24 cellular contexts compared by ENCODE assay signal in genomic region chr17:57389474-57389873, GRCh38.
"Had no signal": no experiment of that assay in that cellular context is flagged by ENCODE, and none has a peak within 500 bp of the region (broad histone marks: within the 10 kb centered on the region; RNA-seq: fewer than 3 reads in every experiment).

No MANE protein-coding gene starts in this region.

- H3K36me3 ChIP-seq: gastroesophageal sphincter had no signal

- ATAC-seq: effector memory CD8-positive, alpha-beta T cell; gastroesophageal sphincter; left colon; left ventricle myocardium superior; natural killer cell treated with Interleukin-12 subunit alpha and Interleukin-12 subunit beta and Interleukin-15 and Interleukin-18, amount 100 ng/mL, for 72 hours; psoas muscle; sciatic nerve; stimulated activated naive B cell treated with anti-CD40 and anti-IgM and Interleukin-4, amounts not matched to agents 10 μg/mL and 1 μg/mL and 100 μg/mL, for 72 hours; stimulated activated naive CD8-positive, alpha-beta T cell treated with anti-CD3 and anti-CD28 coated beads, Interleukin-15, amount 100 ng/mL, for 72 hours had no signal

- DNase-seq: effector memory CD8-positive, alpha-beta T cell; esophagus squamous epithelium; foreskin fibroblast; kidney; left colon; left ventricle myocardium superior; mesenchymal stem cell; midbrain; psoas muscle; retina; spleen; stimulated activated CD4-positive, alpha-beta T cell treated with anti-CD3 and anti-CD28 coated beads, Interleukin-15, amount 100 ng/mL, for 24 hours; stimulated activated CD4-positive, alpha-beta T cell treated with anti-CD3 and anti-CD28 coated beads, Interleukin-1b, Interleukin-23, amount 100 ng/mL, for 48 hours; stimulated activated CD4-positive, alpha-beta T cell treated with anti-CD3 and anti-CD28 coated beads, Interleukin-4, amount 100 ng/mL, for 24 hours; stimulated activated naive B cell treated with anti-CD40 and anti-IgM and Interleukin-4, amounts not matched to agents 10 μg/mL and 1 μg/mL and 100 μg/mL, for 72 hours; stimulated activated naive CD8-positive, alpha-beta T cell treated with anti-CD3 and anti-CD28 coated beads, Interleukin-15, amount 100 ng/mL, for 72 hours had no signal

- H2AFZ ChIP-seq: parathyroid adenoma had no signal

- H3K4me3 Mint-ChIP-seq: dendritic cell treated with granulocyte-macrophage colony-stimulating factor and Interleukin-4, amounts not matched to agents 40 ng/mL and 50 ng/mL, for 4 days; effector memory CD8-positive, alpha-beta T cell; natural killer cell treated with Interleukin-12 subunit alpha and Interleukin-12 subunit beta and Interleukin-15 and Interleukin-18, amount 100 ng/mL, for 72 hours; stimulated activated naive B cell treated with anti-CD40 and anti-IgM and Interleukin-4, amounts not matched to agents 10 μg/mL and 1 μg/mL and 100 μg/mL, for 72 hours; stimulated activated naive CD8-positive, alpha-beta T cell treated with anti-CD3 and anti-CD28 coated beads, Interleukin-15, amount 100 ng/mL, for 72 hours; type B pancreatic cell had no signal

- H3K9ac ChIP-seq: parathyroid adenoma had no signal

- H3K4me1 ChIP-seq: esophagus squamous epithelium, gastroesophageal sphincter, spleen had no signal

- H3K4me3 ChIP-seq: esophagus squamous epithelium, gastroesophageal sphincter, lung, psoas muscle, spleen had no signal

- H3K27ac ChIP-seq: epithelial cell of prostate, esophagus squamous epithelium, gastroesophageal sphincter, parathyroid adenoma, psoas muscle, spleen had no signal

- H3K27ac Mint-ChIP-seq: dendritic cell treated with granulocyte-macrophage colony-stimulating factor and Interleukin-4, amounts not matched to agents 40 ng/mL and 50 ng/mL, for 4 days; natural killer cell treated with Interleukin-12 subunit alpha and Interleukin-12 subunit beta and Interleukin-15 and Interleukin-18, amount 100 ng/mL, for 72 hours; stimulated activated naive B cell treated with anti-CD40 and anti-IgM and Interleukin-4, amounts not matched to agents 10 μg/mL and 1 μg/mL and 100 μg/mL, for 72 hours; stimulated activated naive CD8-positive, alpha-beta T cell treated with anti-CD3 and anti-CD28 coated beads, Interleukin-15, amount 100 ng/mL, for 72 hours; type B pancreatic cell had no signal

- H3K4me1 Mint-ChIP-seq: stimulated activated naive CD8-positive, alpha-beta T cell treated with anti-CD3 and anti-CD28 coated beads, Interleukin-15, amount 100 ng/mL, for 72 hours had no signal

- H3K27me3 Mint-ChIP-seq: dendritic cell treated with granulocyte-macrophage colony-stimulating factor and Interleukin-4, amounts not matched to agents 40 ng/mL and 50 ng/mL, for 4 days; effector memory CD8-positive, alpha-beta T cell; natural killer cell treated with Interleukin-12 subunit alpha and Interleukin-12 subunit beta and Interleukin-15 and Interleukin-18, amount 100 ng/mL, for 72 hours; stimulated activated naive B cell treated with anti-CD40 and anti-IgM and Interleukin-4, amounts not matched to agents 10 μg/mL and 1 μg/mL and 100 μg/mL, for 72 hours; stimulated activated naive CD8-positive, alpha-beta T cell treated with anti-CD3 and anti-CD28 coated beads, Interleukin-15, amount 100 ng/mL, for 72 hours; type B pancreatic cell had no signal

- H3K27me3 ChIP-seq: esophagus squamous epithelium, gastroesophageal sphincter, spleen had no signal
